In the genomic region with DNA sequence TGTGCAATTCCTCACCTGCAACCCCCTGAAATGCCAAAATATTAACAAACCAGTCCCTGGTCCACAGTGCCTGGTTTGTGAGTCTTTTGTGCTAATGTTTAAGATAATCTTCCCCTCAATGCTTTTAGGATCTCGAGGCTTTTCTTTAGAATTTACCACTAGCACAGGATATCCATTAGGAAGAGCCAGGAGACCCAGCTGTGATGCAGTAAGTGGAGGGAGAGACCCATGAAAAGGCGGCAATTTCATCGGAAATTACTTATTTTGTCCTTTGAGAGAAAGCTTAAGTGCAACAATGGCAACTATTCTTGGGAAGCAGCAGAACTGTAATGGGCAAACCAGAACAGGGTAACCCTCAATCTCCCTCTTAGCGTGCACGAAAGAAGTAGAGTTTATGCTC, we compare ENCODE assay signal across 26 cellular contexts. TPM values are rescaled to one million over a fixed set of nuclear protein-coding genes. Genes with fewer than 3 reads are reported as not detected.
DNase-seq lines count a peak whose midpoint lies in the region; ATAC-seq and TF ChIP-seq lines count a peak whose summit lies in the region.
"Had no signal": no experiment of that assay in that cellular context is flagged by ENCODE, and none has a peak within 500 bp of the region (broad histone marks: within the 10 kb centered on the region; RNA-seq: fewer than 3 reads in every experiment).

No MANE protein-coding gene starts in this region.

- H3K36me3 Mint-ChIP-seq in GM23338 (ENCODE audit: low read depth) = peaks cover 5% of the 10 kb centered on the region
- H3K36me3 Mint-ChIP-seq in CD14-positive monocyte = peaks cover 18 to 23% of the 10 kb centered on the region in 2 donors
- H3K36me3 Mint-ChIP-seq: natural killer cell had no signal

- intact Hi-C loops in sciatic nerve (cut with DNase I) = no loop called here
- intact Hi-C loops in CD14-positive monocyte (cut with micrococcal nuclease) = no loop called here

- H4K91ac ChIP-seq in neuronal stem cell (ENCODE audit: low read depth, low read length, poor library complexity) = no peak overlapping the region

- no peak overlapping the region for H3K14ac ChIP-seq in neuronal stem cell (ENCODE audit: low read length)

- H3K4me1 Mint-ChIP-seq in GM23338 (peaks cover 23% of the 10 kb centered on the region), CD14-positive monocyte (peaks cover 4% of the 10 kb centered on the region)
- H3K4me1 Mint-ChIP-seq: activated CD4-positive, alpha-beta T cell treated with anti-CD3 and anti-CD28 coated beads, Interleukin-2, amount 10 ng/mL, durations not matched to agents 24 days and 14 days; natural killer cell had no signal

- peaks cover 3% of the 10 kb centered on the region for H3K27me3 Mint-ChIP-seq in GM23338 (ENCODE audit: insufficient read depth, low read depth, poor library complexity)
- H3K27me3 Mint-ChIP-seq in CD14-positive monocyte (ENCODE audit: low read depth in 3 of 3) = no peaks in the 10 kb centered on the region
- H3K27me3 Mint-ChIP-seq: activated CD4-positive, alpha-beta T cell treated with anti-CD3 and anti-CD28 coated beads, Interleukin-2, amount 10 ng/mL, durations not matched to agents 24 days and 14 days; dendritic cell treated with granulocyte-macrophage colony-stimulating factor and Interleukin-4, amounts not matched to agents 40 ng/mL and 50 ng/mL, for 4 days; memory B cell; T-cell had no signal

- H3K4me3 Mint-ChIP-seq in GM23338 (no peak overlapping the region), CD14-positive monocyte (no peak overlapping the region)
- H3K4me3 Mint-ChIP-seq: activated CD4-positive, alpha-beta T cell treated with anti-CD3 and anti-CD28 coated beads, Interleukin-2, amount 10 ng/mL, durations not matched to agents 24 days and 14 days; dendritic cell treated with granulocyte-macrophage colony-stimulating factor and Interleukin-4, amounts not matched to agents 40 ng/mL and 50 ng/mL, for 4 days; memory B cell; natural killer cell; T-cell had no signal

- H3K4me3 ChIP-seq in GM23338 = no peak overlapping the region
- no peak overlapping the region for H3K4me3 ChIP-seq in fibroblast of lung (replicated peaks in 1 of 4; ENCODE audit: control extremely low read depth in 1 of 4, insufficient read depth in 1 of 4, low read depth in 3 of 4, low read length in 4 of 4)
- H3K4me3 ChIP-seq in neuronal stem cell (ENCODE audit: low read length in 2 of 2) = no peak overlapping the region
- H3K4me3 ChIP-seq: psoas muscle, transverse colon had no signal

- peak overlapping the region; percentile 64; the same call in 1 of the 2 replicates for H3K27ac Mint-ChIP-seq in GM23338
- H3K27ac Mint-ChIP-seq in CD14-positive monocyte = peak overlapping the region in 1 of 7 donors; percentile 60
- H3K27ac Mint-ChIP-seq: activated CD4-positive, alpha-beta T cell treated with anti-CD3 and anti-CD28 coated beads, Interleukin-2, amount 10 ng/mL, durations not matched to agents 24 days and 14 days; dendritic cell treated with granulocyte-macrophage colony-stimulating factor and Interleukin-4, amounts not matched to agents 40 ng/mL and 50 ng/mL, for 4 days; memory B cell; natural killer cell; T-cell had no signal

- peak; percentile 21 for DNase-seq in GM23338 (ENCODE audit: low spot score)
- no peak for DNase-seq in fibroblast of lung (ENCODE audit: low read depth in 2 of 2)
- DNase-seq in neuronal stem cell (ENCODE audit: low spot score) = no peak
- DNase-seq in hypothalamus (lab: John Stamatoyannopoulos, UW) = no peak
- no peak for DNase-seq in sciatic nerve (ENCODE audit: low spot score)
- no peak for DNase-seq in CD14-positive monocyte (ENCODE audit: low spot score)
- DNase-seq: activated CD4-positive, alpha-beta T cell treated with anti-CD3 and anti-CD28 coated beads, Interleukin-2, amount 10 ng/mL, durations not matched to agents 24 days and 14 days; activated CD8-positive, alpha-beta memory T cell treated with anti-CD3 and anti-CD28 coated beads, Interleukin-2, amount 50 U/mL, for 4 hours; activated gamma-delta T cell; DMS79; H7; Kasumi-1; natural killer cell; NCI-H1092; NCI-H2081; NCI-H524; psoas muscle; small intestine; stimulated activated CD4-positive, alpha-beta T cell treated with anti-CD3 and anti-CD28 coated beads, Interleukin-2, amount 100 ng/mL, for 48 hours; stimulated activated naive CD4-positive, alpha-beta T cell treated with Interleukin-2 at 50 U/mL for 16 hours; T-cell; transverse colon had no signal

- no peak overlapping the region for H4K8ac ChIP-seq in neuronal stem cell (ENCODE audit: low read depth, low read length)

- H3K27ac ChIP-seq in GM23338 (ENCODE audit: low read depth) = peak overlapping the region; percentile 74
- H3K27ac ChIP-seq in fibroblast of lung (ENCODE audit: insufficient read depth, low read length) = no peak overlapping the region
- H3K27ac ChIP-seq in neuronal stem cell (replicated peaks; ENCODE audit: low read length) = peak overlapping the region; percentile 14
- H3K27ac ChIP-seq: psoas muscle had no signal

- H3K4me2 ChIP-seq in GM23338 = peak overlapping the region; percentile 22
- peak overlapping the region; percentile 6 for H3K4me2 ChIP-seq in fibroblast of lung (ENCODE audit: extremely low read depth, insufficient read depth, low read length)
- H3K4me2 ChIP-seq in neuronal stem cell (ENCODE audit: insufficient read depth, low read length, poor library complexity, severe bottlenecking) = no peak overlapping the region

- no peaks in the 10 kb centered on the region for H3K27me3 ChIP-seq in GM23338 (ENCODE audit: insufficient read depth)
- no peaks in the 10 kb centered on the region for H3K27me3 ChIP-seq in fibroblast of lung (ENCODE audit: control insufficient read depth, insufficient read depth, low read length)
- no peaks in the 10 kb centered on the region for H3K27me3 ChIP-seq in neuronal stem cell (ENCODE audit: control insufficient read depth in 3 of 3, insufficient read depth in 3 of 3, low read depth in 1 of 3, low read length in 3 of 3)
- H3K27me3 ChIP-seq: transverse colon had no signal

- H3K9ac ChIP-seq in fibroblast of lung (ENCODE audit: insufficient read depth, low read length) = no peak overlapping the region
- H3K9ac ChIP-seq in neuronal stem cell (ENCODE audit: low read depth, low read length, poor library complexity) = no peak overlapping the region

- no CpG with 5 or more reads among the region's 5 CpGs for WGBS in neuronal stem cell (ENCODE audit: extremely low coverage in 2 of 2, insufficient read length in 2 of 2, insufficient replicate concordance in 1 of 2), 2 donors

- no peaks in the 10 kb centered on the region for H3K9me3 Mint-ChIP-seq in GM23338
- no peaks in the 10 kb centered on the region for H3K9me3 Mint-ChIP-seq in CD14-positive monocyte
- H3K9me3 Mint-ChIP-seq: activated CD4-positive, alpha-beta T cell treated with anti-CD3 and anti-CD28 coated beads, Interleukin-2, amount 10 ng/mL, durations not matched to agents 24 days and 14 days; dendritic cell treated with granulocyte-macrophage colony-stimulating factor and Interleukin-4, amounts not matched to agents 40 ng/mL and 50 ng/mL, for 4 days; memory B cell; natural killer cell; T-cell had no signal

- H3K79me1 ChIP-seq in neuronal stem cell (ENCODE audit: low read depth, low read length) = peaks cover 3% of the 10 kb centered on the region

- ATAC-seq in GM23338 = no peak
- ATAC-seq in SK-N-SH treated with all-trans-retinoic acid at 6 μM for 48 hours = peak; percentile 9; the same call in 2 of the 3 replicates
- no peak for ATAC-seq in GM21737 (IDR thresholded peaks at IDR 0.05; ENCODE audit: unreplicated experiment)
- no peak for ATAC-seq in sciatic nerve
- ATAC-seq: natural killer cell, psoas muscle, T-cell had no signal

- H2BK12ac ChIP-seq in neuronal stem cell (ENCODE audit: low read length) = no peak overlapping the region

- H2AK5ac ChIP-seq in neuronal stem cell (ENCODE audit: low read depth, low read length) = no peak overlapping the region

- H3K18ac ChIP-seq in neuronal stem cell (ENCODE audit: low read length) = no peak overlapping the region

- no peak overlapping the region for H2BK120ac ChIP-seq in neuronal stem cell (ENCODE audit: low read depth, low read length)

- H4K20me1 ChIP-seq in GM23338 (replicated peaks; ENCODE audit: insufficient read depth) (no peaks in the 10 kb centered on the region), fibroblast of lung (ENCODE audit: control insufficient read depth, extremely low read depth, insufficient read depth, low read length) (no peaks in the 10 kb centered on the region)

- H3K9me2 ChIP-seq in GM23338 (ENCODE audit: insufficient read depth) = no peaks in the 10 kb centered on the region

- no peak overlapping the region for H3K23ac ChIP-seq in neuronal stem cell (ENCODE audit: low read depth, low read length, poor library complexity)

- H3F3A ChIP-seq in GM23338 (replicated peaks; ENCODE audit: low read depth) = no peaks in the 10 kb centered on the region

- no peak overlapping the region for H2BK15ac ChIP-seq in neuronal stem cell (ENCODE audit: low read length)

- H3K36me3 ChIP-seq in GM23338 (ENCODE audit: insufficient read depth) (no peaks in the 10 kb centered on the region; the same call in 1 of the 2 replicates), fibroblast of lung (ENCODE audit: control insufficient read depth, insufficient read depth, low read length) (peaks cover 2% of the 10 kb centered on the region), neuronal stem cell (replicated peaks in 1 of 2; ENCODE audit: control insufficient read depth in 2 of 2, insufficient read depth in 2 of 2, low read length in 2 of 2) (peaks cover 5 to 25% of the 10 kb centered on the region in 2 donors)

- H3K4me1 ChIP-seq in GM23338 (ENCODE audit: insufficient read depth) (peaks cover 19% of the 10 kb centered on the region), fibroblast of lung (ENCODE audit: control insufficient read depth, extremely low read depth, insufficient read depth, low read length) (peaks cover 11% of the 10 kb centered on the region), neuronal stem cell (ENCODE audit: control insufficient read depth in 2 of 2, insufficient read depth in 1 of 2, low read depth in 1 of 2, low read length in 2 of 2) (peaks cover 4 to 14% of the 10 kb centered on the region in 2 donors)
- H3K4me1 ChIP-seq: psoas muscle had no signal

- no peak overlapping the region for H2BK5ac ChIP-seq in neuronal stem cell (ENCODE audit: low read length)

- H3K4ac ChIP-seq in neuronal stem cell (ENCODE audit: low read length) = no peak overlapping the region

- H3K9me3 ChIP-seq in fibroblast of lung (ENCODE audit: control insufficient read depth, insufficient read depth, low read depth, low read length) (no peaks in the 10 kb centered on the region), neuronal stem cell (replicated peaks in 1 of 2; ENCODE audit: control insufficient read depth in 2 of 2, insufficient read depth in 1 of 2, low read depth in 1 of 2, low read length in 2 of 2) (no peaks in the 10 kb centered on the region)
- H3K9me3 ChIP-seq: psoas muscle, transverse colon had no signal

- no peak overlapping the region for H2AFZ ChIP-seq in GM23338
- no peak overlapping the region for H2AFZ ChIP-seq in fibroblast of lung (ENCODE audit: low read length)
- no peak overlapping the region for H2AFZ ChIP-seq in neuronal stem cell (ENCODE audit: low read length)

- TF ChIP-seq CTCF in GM23338 (conservative IDR thresholded peaks at IDR 0.05; ENCODE audit: low read depth in 2 of 2) (no peak), fibroblast of lung (conservative IDR thresholded peaks at IDR 0.05 in 1 of 2, IDR thresholded peaks at IDR 0.05 in 1 of 2; ENCODE audit: low read depth in 1 of 2, low read length in 2 of 2) (no peak), CD14-positive monocyte (IDR thresholded peaks at IDR 0.05) (no peak)

- 0 out of 2 replicates have a peak, but pooled peaks cover 4% of the 10 kb centered on the region for H3K79me2 ChIP-seq in GM23338 (replicated peaks; ENCODE audit: insufficient read depth)
- no peaks in the 10 kb centered on the region for H3K79me2 ChIP-seq in fibroblast of lung (ENCODE audit: control insufficient read depth, insufficient read depth, low read length)

RNA-seq across cellular contexts. Expression of a gene that starts 36.7 kb away (rescaled TPM):
- total RNA-seq in GM23338 (2014; rRNA removed; shearing (Covaris generic)) = 60.5 and 81.6 TPM in 2 replicates
- 48.7 and 51.5 TPM in 2 replicates for polyA plus RNA-seq in GM23338 (2016; fragmentation: Nextera tagmentation; extraction: Ambion mirVana)
- total RNA-seq in fibroblast of lung = 14.9 and 17.0 TPM in 2 replicates
- 10.4 and 11.7 TPM in 2 replicates for polyA plus RNA-seq in fibroblast of lung
- 7.7 and 8.5 TPM in 2 replicates for polyA plus RNA-seq in fibroblast of lung (2012)
- 3.1 and 6.5 TPM in 2 replicates for polyA minus RNA-seq in fibroblast of lung (ENCODE audit: low replicate concordance)
- polyA plus RNA-seq in neuronal stem cell (2013, experiment 1 of 2) = 21.7 TPM
- 25.9 TPM for polyA plus RNA-seq in neuronal stem cell (2013, experiment 2 of 2)
- 26.6 TPM for total RNA-seq in sciatic nerve
- 10 to 100 TPM; 18.8 to 18.9 TPM for polyA plus RNA-seq in CD14-positive monocyte
